In the genomic region with DNA sequence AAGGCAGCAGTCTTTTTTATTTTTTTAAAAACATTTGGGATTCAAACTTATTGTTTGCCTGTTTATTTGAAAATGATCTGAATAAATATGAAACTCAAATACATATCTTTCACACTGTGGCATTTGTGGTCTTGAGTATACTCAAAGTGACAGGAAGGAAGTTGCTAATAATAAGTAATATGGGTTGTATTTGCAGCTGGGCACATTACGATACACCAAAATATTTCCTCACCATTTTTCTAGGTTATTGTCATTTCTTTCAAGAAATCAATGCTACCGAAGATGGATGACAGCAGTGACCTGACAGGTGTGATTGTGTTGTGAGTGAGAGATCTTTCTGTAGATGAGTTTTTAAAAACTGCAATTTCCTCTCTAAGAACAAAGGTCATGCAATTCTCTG, we compare ENCODE assay signal across 16 cellular contexts.
DNase-seq lines count a peak whose midpoint lies in the region; ATAC-seq and TF ChIP-seq lines count a peak whose summit lies in the region.
"Had no signal": no experiment of that assay in that cellular context is flagged by ENCODE, and none has a peak within 500 bp of the region (broad histone marks: within the 10 kb centered on the region; RNA-seq: fewer than 3 reads in every experiment).

No MANE protein-coding gene starts in this region.

- no peak overlapping the region for H3K27ac Mint-ChIP-seq in activated naive CD4-positive, alpha-beta T cell treated with anti-CD3 and anti-CD28 coated beads, Interleukin-2, amount 50 U/mL, for 72 hours
- no peak overlapping the region for H3K27ac Mint-ChIP-seq in activated T-helper 1 cell treated with anti-CD3 and anti-CD28 coated beads, Interleukin-12 subunit alpha, Interleukin-12 subunit beta, Interleukin-2, Interleukin-4 antibody, amounts not matched to agents 30 ng/mL and 10 ng/mL and 1 ng/mL, durations not matched to agents 14 hours and 24 hours and 36 hours
- H3K27ac Mint-ChIP-seq: CD14-positive monocyte; CD4-positive, alpha-beta memory T cell; GM23338; H9 had no signal

- ATAC-seq in GM18867 (IDR thresholded peaks at IDR 0.05; ENCODE audit: unreplicated experiment): peak; percentile 95
- ATAC-seq in activated naive CD4-positive, alpha-beta T cell treated with anti-CD3 and anti-CD28 coated beads, Interleukin-2, amount 50 U/mL, for 72 hours: no peak
- ATAC-seq: GM23338, HCT116 had no signal

- no peak for TF ChIP-seq RAD21 in neural cell (conservative IDR thresholded peaks at IDR 0.05)

- H3K4me2 ChIP-seq in OCI-LY7 (ENCODE audit: low read length): peak overlapping the region; percentile 32; the same call in 1 of the 2 replicates
- no peak overlapping the region for H3K4me2 ChIP-seq in neural cell (ENCODE audit: low read length)
- H3K4me2 ChIP-seq: GM23338 had no signal

- peaks cover 8% of the 10 kb centered on the region for H3K4me1 ChIP-seq in OCI-LY7 (ENCODE audit: insufficient read depth, low read length, poor library complexity, severe bottlenecking)

- no peaks in the 10 kb centered on the region for H3K9me2 ChIP-seq in OCI-LY7 (ENCODE audit: insufficient read depth, low read length)
- no peaks in the 10 kb centered on the region for H3K9me2 ChIP-seq in neural cell (ENCODE audit: insufficient read depth, low read length)

- BruUV-seq in OCI-LY7 (replicated peaks; lab: Mats Ljungman, UMichigan): no TSS peak

- peak; percentile 12 for TF ChIP-seq EP300 in neural cell (conservative IDR thresholded peaks at IDR 0.05; ENCODE audit: poor library complexity, severe bottlenecking)

- H3K4me3 ChIP-seq in OCI-LY7 (ENCODE audit: low read depth, low read length, poor library complexity, severe bottlenecking): no peak overlapping the region
- no peak overlapping the region for H3K4me3 ChIP-seq in neural cell (ENCODE audit: low read length)
- H3K4me3 ChIP-seq: GM23338 had no signal

- H3K9me3 ChIP-seq in OCI-LY7 (ENCODE audit: low read length): no peaks in the 10 kb centered on the region
- no peaks in the 10 kb centered on the region for H3K9me3 ChIP-seq in neural cell (ENCODE audit: low read length)

- CTCF ChIA-PET in OCI-LY7 (lab: Charles Lee; ENCODE audit: unreplicated experiment): no interaction called here

- no peak overlapping the region for H3K4me3 Mint-ChIP-seq in activated T-helper 1 cell treated with anti-CD3 and anti-CD28 coated beads, Interleukin-12 subunit alpha, Interleukin-12 subunit beta, Interleukin-2, Interleukin-4 antibody, amounts not matched to agents 30 ng/mL and 10 ng/mL and 1 ng/mL, durations not matched to agents 14 hours and 24 hours and 36 hours
- H3K4me3 Mint-ChIP-seq: CD14-positive monocyte; CD4-positive, alpha-beta memory T cell; GM23338; H9 had no signal

- no peaks in the 10 kb centered on the region for H4K20me1 ChIP-seq in OCI-LY7 (ENCODE audit: insufficient read depth, low read length)
- H4K20me1 ChIP-seq in neural cell (ENCODE audit: insufficient read depth): no peaks in the 10 kb centered on the region

- no peaks in the 10 kb centered on the region for H3K27me3 ChIP-seq in neural cell (ENCODE audit: insufficient read depth, low read depth, low read length)

- no peaks in the 10 kb centered on the region for H3F3A ChIP-seq in neural cell (ENCODE audit: insufficient read depth, low read length, poor library complexity, severe bottlenecking)

- H3K36me3 Mint-ChIP-seq in activated naive CD4-positive, alpha-beta T cell treated with anti-CD3 and anti-CD28 coated beads, Interleukin-2, amount 50 U/mL, for 72 hours: no peaks in the 10 kb centered on the region
- H3K36me3 Mint-ChIP-seq in activated T-helper 1 cell treated with anti-CD3 and anti-CD28 coated beads, Interleukin-12 subunit alpha, Interleukin-12 subunit beta, Interleukin-2, Interleukin-4 antibody, amounts not matched to agents 30 ng/mL and 10 ng/mL and 1 ng/mL, durations not matched to agents 14 hours and 24 hours and 36 hours (ENCODE audit: low read depth): no peaks in the 10 kb centered on the region
- H3K36me3 Mint-ChIP-seq: CD14-positive monocyte; CD4-positive, alpha-beta memory T cell had no signal

- H3K27ac ChIP-seq in OCI-LY7 (ENCODE audit: low read depth, low read length, poor library complexity, severe bottlenecking) (no peak overlapping the region), neural cell (ENCODE audit: low read length) (no peak overlapping the region)

- H3K27me3 Mint-ChIP-seq in activated T-helper 1 cell treated with anti-CD3 and anti-CD28 coated beads, Interleukin-12 subunit alpha, Interleukin-12 subunit beta, Interleukin-2, Interleukin-4 antibody, amounts not matched to agents 30 ng/mL and 10 ng/mL and 1 ng/mL, durations not matched to agents 14 hours and 24 hours and 36 hours (ENCODE audit: insufficient read depth): no peaks in the 10 kb centered on the region
- H3K27me3 Mint-ChIP-seq: CD4-positive, alpha-beta memory T cell had no signal

- H3K4me1 Mint-ChIP-seq in activated T-helper 1 cell treated with anti-CD3 and anti-CD28 coated beads, Interleukin-12 subunit alpha, Interleukin-12 subunit beta, Interleukin-2, Interleukin-4 antibody, amounts not matched to agents 30 ng/mL and 10 ng/mL and 1 ng/mL, durations not matched to agents 14 hours and 24 hours and 36 hours (ENCODE audit: low read depth): no peaks in the 10 kb centered on the region
- H3K4me1 Mint-ChIP-seq: CD14-positive monocyte; CD4-positive, alpha-beta memory T cell; GM23338 had no signal

- peaks cover 9 to 16% of the 10 kb centered on the region in 2 donors for H3K9me3 Mint-ChIP-seq in activated naive CD4-positive, alpha-beta T cell treated with anti-CD3 and anti-CD28 coated beads, Interleukin-2, amount 50 U/mL, for 72 hours
- peaks cover 18% of the 10 kb centered on the region for H3K9me3 Mint-ChIP-seq in activated T-helper 1 cell treated with anti-CD3 and anti-CD28 coated beads, Interleukin-12 subunit alpha, Interleukin-12 subunit beta, Interleukin-2, Interleukin-4 antibody, amounts not matched to agents 30 ng/mL and 10 ng/mL and 1 ng/mL, durations not matched to agents 14 hours and 24 hours and 36 hours
- H3K9me3 Mint-ChIP-seq: CD14-positive monocyte, GM23338, H9 had no signal

- H3K36me3 ChIP-seq in OCI-LY7 (ENCODE audit: insufficient read depth, low read length): no peaks in the 10 kb centered on the region
- no peaks in the 10 kb centered on the region for H3K36me3 ChIP-seq in neural cell (ENCODE audit: insufficient read depth, low read length)

- POLR2A ChIA-PET in OCI-LY7 (lab: Charles Lee): no interaction called here

- TF ChIP-seq CTCF in OCI-LY7 (conservative IDR thresholded peaks at IDR 0.05; ENCODE audit: low read length) (no peak), neural cell (IDR thresholded peaks at IDR 0.05; ENCODE audit: poor library complexity, severe bottlenecking) (no peak)

- no peak overlapping the region for H3K9ac ChIP-seq in neural cell (ENCODE audit: low read length)

- H3K79me2 ChIP-seq in OCI-LY7 (ENCODE audit: insufficient read depth, low read depth, low read length) (no peaks in the 10 kb centered on the region), neural cell (replicated peaks; ENCODE audit: insufficient read depth, low read length) (no peaks in the 10 kb centered on the region)

- H2AFZ ChIP-seq in OCI-LY7 (ENCODE audit: low read length): no peak overlapping the region
- no peak overlapping the region for H2AFZ ChIP-seq in neural cell (ENCODE audit: low read depth, low read length)
- H2AFZ ChIP-seq: GM23338 had no signal

- intact Hi-C loops in OCI-LY7 (cut with micrococcal nuclease; ENCODE audit: unreplicated experiment): no loop called here
- intact Hi-C loops in activated T-helper 1 cell treated with anti-CD3 and anti-CD28 coated beads, Interleukin-12 subunit alpha, Interleukin-12 subunit beta, Interleukin-2, Interleukin-4 antibody, amounts not matched to agents 30 ng/mL and 10 ng/mL and 1 ng/mL, durations not matched to agents 14 hours and 24 hours and 36 hours (cut with micrococcal nuclease): no loop called here

- DNase-seq in OCI-LY7 (ENCODE audit: low spot score): no peak
- no peak for DNase-seq in activated naive CD4-positive, alpha-beta T cell treated with anti-CD3 and anti-CD28 coated beads, Interleukin-2, amount 50 U/mL, for 72 hours (ENCODE audit: low spot score in 2 of 2)
- DNase-seq in activated T-helper 1 cell treated with anti-CD3 and anti-CD28 coated beads, Interleukin-12 subunit alpha, Interleukin-12 subunit beta, Interleukin-2, Interleukin-4 antibody, amounts not matched to agents 30 ng/mL and 10 ng/mL and 1 ng/mL, durations not matched to agents 14 hours and 24 hours and 36 hours (ENCODE audit: low spot score): no peak
- no peak for DNase-seq in T-helper 9 cell
- DNase-seq: Calu3; CD4-positive, alpha-beta memory T cell; COR-L47; DMS53; DMS79 treated with DMSO at 0.1 percent for 48 hours; GF-D8; H9 had no signal

TF ChIP-seq in neural cell, 6 proteins besides CTCF, POLR2A, EP300 and RAD21:
- TF ChIP-seq MXI1 (conservative IDR thresholded peaks at IDR 0.05; ENCODE audit: poor library complexity, severe bottlenecking) (no peak), TAF1 (IDR thresholded peaks at IDR 0.05; ENCODE audit: low read depth) (no peak), POLR2AphosphoS5 (IDR thresholded peaks at IDR 0.05) (no peak), EZH2 (IDR thresholded peaks at IDR 0.05; ENCODE audit: borderline replicate concordance, insufficient read depth, low read length, poor library complexity, severe bottlenecking) (no peak), SMC3 (conservative IDR thresholded peaks at IDR 0.05; ENCODE audit: poor library complexity) (no peak)
- TF ChIP-seq, protein P1, sequence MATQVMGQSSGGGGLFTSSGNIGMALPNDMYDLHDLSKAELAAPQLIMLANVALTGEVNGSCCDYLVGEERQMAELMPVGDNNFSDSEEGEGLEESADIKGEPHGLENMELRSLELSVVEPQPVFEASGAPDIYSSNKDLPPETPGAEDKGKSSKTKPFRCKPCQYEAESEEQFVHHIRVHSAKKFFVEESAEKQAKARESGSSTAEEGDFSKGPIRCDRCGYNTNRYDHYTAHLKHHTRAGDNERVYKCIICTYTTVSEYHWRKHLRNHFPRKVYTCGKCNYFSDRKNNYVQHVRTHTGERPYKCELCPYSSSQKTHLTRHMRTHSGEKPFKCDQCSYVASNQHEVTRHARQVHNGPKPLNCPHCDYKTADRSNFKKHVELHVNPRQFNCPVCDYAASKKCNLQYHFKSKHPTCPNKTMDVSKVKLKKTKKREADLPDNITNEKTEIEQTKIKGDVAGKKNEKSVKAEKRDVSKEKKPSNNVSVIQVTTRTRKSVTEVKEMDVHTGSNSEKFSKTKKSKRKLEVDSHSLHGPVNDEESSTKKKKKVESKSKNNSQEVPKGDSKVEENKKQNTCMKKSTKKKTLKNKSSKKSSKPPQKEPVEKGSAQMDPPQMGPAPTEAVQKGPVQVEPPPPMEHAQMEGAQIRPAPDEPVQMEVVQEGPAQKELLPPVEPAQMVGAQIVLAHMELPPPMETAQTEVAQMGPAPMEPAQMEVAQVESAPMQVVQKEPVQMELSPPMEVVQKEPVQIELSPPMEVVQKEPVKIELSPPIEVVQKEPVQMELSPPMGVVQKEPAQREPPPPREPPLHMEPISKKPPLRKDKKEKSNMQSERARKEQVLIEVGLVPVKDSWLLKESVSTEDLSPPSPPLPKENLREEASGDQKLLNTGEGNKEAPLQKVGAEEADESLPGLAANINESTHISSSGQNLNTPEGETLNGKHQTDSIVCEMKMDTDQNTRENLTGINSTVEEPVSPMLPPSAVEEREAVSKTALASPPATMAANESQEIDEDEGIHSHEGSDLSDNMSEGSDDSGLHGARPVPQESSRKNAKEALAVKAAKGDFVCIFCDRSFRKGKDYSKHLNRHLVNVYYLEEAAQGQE (IDR thresholded peaks at IDR 0.05; ENCODE audit: borderline replicate concordance): no peak
